In genomic region chr12:25855716-25856115, GRCh38 we compare ENCODE assay signal across 27 cellular contexts.
DNase-seq lines count a peak whose midpoint lies in the region; ATAC-seq and TF ChIP-seq lines count a peak whose summit lies in the region.
"Had no signal": no experiment of that assay in that cellular context is flagged by ENCODE, and none has a peak within 500 bp of the region (broad histone marks: within the 10 kb centered on the region; RNA-seq: fewer than 3 reads in every experiment).

No MANE protein-coding gene starts in this region.

- no peaks in the 10 kb centered on the region for H3K79me2 ChIP-seq in trophoblast cell (ENCODE audit: control insufficient read depth, insufficient read depth, low read length, poor library complexity)

- no peak overlapping the region for H2AFZ ChIP-seq in trophoblast cell (ENCODE audit: insufficient read depth, low read length, poor library complexity)

- H4K8ac ChIP-seq in trophoblast cell (ENCODE audit: low read depth, low read length): no peak overlapping the region

- peak; percentile 34 for DNase-seq in HT1080 (ENCODE audit: low read depth)
- peak; percentile 33 for DNase-seq in brain microvascular endothelial cell
- peak; percentile 96 for DNase-seq in fibroblast of pulmonary artery (ENCODE audit: low read depth)
- DNase-seq in trophoblast cell: peak; percentile 44 to 76
- DNase-seq in midbrain (lab: John Stamatoyannopoulos, UW): no peak
- DNase-seq: activated CD4-positive, alpha-beta memory T cell treated with anti-CD3 and anti-CD28 coated beads for 36 hours; activated CD8-positive, alpha-beta memory T cell treated with anti-CD3 and anti-CD28 coated beads, Interleukin-2, amount 50 U/mL, for 48 hours; cerebellar nuclear complex; DMS79; erythroblast; GDM1; naive thymus-derived CD4-positive, alpha-beta T cell; NCI-H1417 treated with DMSO at 0.1 percent for 48 hours; NCI-H2107; NCI-H446 treated with DMSO at 0.1 percent for 48 hours; NCI-H82; occipital lobe; stimulated activated CD4-positive, alpha-beta T cell treated with anti-CD3 and anti-CD28 coated beads, Interleukin-2, amount 100 ng/mL, for 48 hours had no signal

- H3K4me1 ChIP-seq in trophoblast cell (ENCODE audit: control insufficient read depth in 1 of 2, insufficient read depth in 2 of 2, low read length in 2 of 2): peaks cover 3 to 4% of the 10 kb centered on the region in 2 experiments

- H3K14ac ChIP-seq in trophoblast cell (ENCODE audit: low read length): no peak overlapping the region

- ATAC-seq in HG02798 (IDR thresholded peaks at IDR 0.05; ENCODE audit: poor library complexity, unreplicated experiment) (no peak), HG02852 (IDR thresholded peaks at IDR 0.05; ENCODE audit: unreplicated experiment) (no peak)
- ATAC-seq: activated CD4-positive, CD25-positive, alpha-beta regulatory T cell treated with anti-CD3 and anti-CD28 coated beads, Interleukin-2, amount 50 U/mL, for 24 hours; HCT116; left lobe of liver; naive thymus-derived CD4-positive, alpha-beta T cell had no signal

- H3K36me3 ChIP-seq in brain microvascular endothelial cell (replicated peaks) (no peaks in the 10 kb centered on the region), trophoblast cell (ENCODE audit: control insufficient read depth in 1 of 2, insufficient read depth in 2 of 2, low read length in 2 of 2) (no peaks in the 10 kb centered on the region)

- H4K12ac ChIP-seq in trophoblast cell (ENCODE audit: low read depth, low read length): no peak overlapping the region

- TF ChIP-seq CTCF in brain microvascular endothelial cell (IDR thresholded peaks at IDR 0.05; ENCODE audit: low read depth, low read length, missing control alignments) (no peak), fibroblast of pulmonary artery (IDR thresholded peaks at IDR 0.05; ENCODE audit: low read length, missing control alignments) (no peak)

- H3K9me3 ChIP-seq in trophoblast cell (ENCODE audit: insufficient read depth, low read depth, low read length): no peaks in the 10 kb centered on the region

- no peak overlapping the region for H3K4me3 ChIP-seq in brain microvascular endothelial cell (ENCODE audit: low read depth, low read length)
- no peak overlapping the region for H3K4me3 ChIP-seq in fibroblast of pulmonary artery (replicated peaks; ENCODE audit: low read depth, low read length)
- no peak overlapping the region for H3K4me3 ChIP-seq in trophoblast cell (ENCODE audit: low read depth, low read length)
- H3K4me3 ChIP-seq: SK-N-MC had no signal

- no peak overlapping the region for H2BK5ac ChIP-seq in trophoblast cell (ENCODE audit: low read depth, low read length, poor library complexity)

- H2BK12ac ChIP-seq in trophoblast cell (ENCODE audit: low read length): no peak overlapping the region

- H3K4ac ChIP-seq in trophoblast cell (ENCODE audit: low read depth, low read length): no peak overlapping the region

- in situ Hi-C loops in brain microvascular endothelial cell (cut with HindIII; ENCODE audit: low pct_ligation_motif_present, low sequenced_read_pairs): no loop called here

- no peak overlapping the region for H2BK120ac ChIP-seq in trophoblast cell (ENCODE audit: insufficient read depth, low read length, poor library complexity)

- no peak overlapping the region for H3K23ac ChIP-seq in trophoblast cell (ENCODE audit: low read length)

- H3K4me2 ChIP-seq in trophoblast cell (ENCODE audit: low read length): no peak overlapping the region
- H3K4me2 ChIP-seq: KMS-11 had no signal

- H3K9ac ChIP-seq in trophoblast cell (ENCODE audit: low read length): no peak overlapping the region
- H3K9ac ChIP-seq: KMS-11 had no signal

- H3K27ac ChIP-seq in brain microvascular endothelial cell (no peak overlapping the region), trophoblast cell (ENCODE audit: low read depth, low read length) (no peak overlapping the region)
- H3K27ac ChIP-seq: C4-2B, KMS-11, RWPE1, SK-N-MC had no signal

- no peak overlapping the region for H4K91ac ChIP-seq in trophoblast cell (ENCODE audit: low read depth, low read length)

- peaks cover under 1% of the 10 kb centered on the region for H3K79me1 ChIP-seq in trophoblast cell (ENCODE audit: low read length)

- no peaks in the 10 kb centered on the region for H3K27me3 ChIP-seq in brain microvascular endothelial cell (replicated peaks)
- H3K27me3 ChIP-seq in trophoblast cell (ENCODE audit: insufficient read depth, low read length): no peaks in the 10 kb centered on the region

- no CpG with 5 or more reads among the region's 3 CpGs for whole genome bisulfite sequencing in trophoblast cell (ENCODE audit: extremely low coverage, insufficient coverage, insufficient read length)

- no peak overlapping the region for H2AK5ac ChIP-seq in trophoblast cell (ENCODE audit: low read length)

- H3K18ac ChIP-seq in trophoblast cell (ENCODE audit: low read length): no peak overlapping the region
